In genomic region chr12:52402873-52403510, GRCh38 we compare ENCODE assay signal across 2 cellular contexts.
A peak's percentile ranks its signal among the peaks of the same experiment; 100 is the strongest.
TF ChIP-seq lines count a peak whose summit lies in the region.

No MANE protein-coding gene starts in this region.

TF ChIP-seq in GM23338, 12 proteins besides CTCF, POLR2A, EP300 and RAD21:
- TF ChIP-seq POLR2AphosphoS5 (IDR thresholded peaks at IDR 0.05; ENCODE audit: low read depth): no peak
- no peak for TF ChIP-seq NANOG (IDR thresholded peaks at IDR 0.05; ENCODE audit: borderline replicate concordance)
- no peak for TF ChIP-seq ZNF331 (CRISPR knock-in tag; IDR thresholded peaks at IDR 0.05; ENCODE audit: low read depth)
- no peak for TF ChIP-seq EZH2phosphoT487 (IDR thresholded peaks at IDR 0.05; ENCODE audit: unreplicated experiment)
- no peak for TF ChIP-seq CREB1 (CRISPR knock-in tag; IDR thresholded peaks at IDR 0.05; ENCODE audit: low read depth)
- TF ChIP-seq ZNF114 (CRISPR knock-in tag; IDR thresholded peaks at IDR 0.05): no peak
- no peak for TF ChIP-seq STAT1 (IDR thresholded peaks at IDR 0.05; ENCODE audit: unreplicated experiment)
- TF ChIP-seq, protein P1, sequence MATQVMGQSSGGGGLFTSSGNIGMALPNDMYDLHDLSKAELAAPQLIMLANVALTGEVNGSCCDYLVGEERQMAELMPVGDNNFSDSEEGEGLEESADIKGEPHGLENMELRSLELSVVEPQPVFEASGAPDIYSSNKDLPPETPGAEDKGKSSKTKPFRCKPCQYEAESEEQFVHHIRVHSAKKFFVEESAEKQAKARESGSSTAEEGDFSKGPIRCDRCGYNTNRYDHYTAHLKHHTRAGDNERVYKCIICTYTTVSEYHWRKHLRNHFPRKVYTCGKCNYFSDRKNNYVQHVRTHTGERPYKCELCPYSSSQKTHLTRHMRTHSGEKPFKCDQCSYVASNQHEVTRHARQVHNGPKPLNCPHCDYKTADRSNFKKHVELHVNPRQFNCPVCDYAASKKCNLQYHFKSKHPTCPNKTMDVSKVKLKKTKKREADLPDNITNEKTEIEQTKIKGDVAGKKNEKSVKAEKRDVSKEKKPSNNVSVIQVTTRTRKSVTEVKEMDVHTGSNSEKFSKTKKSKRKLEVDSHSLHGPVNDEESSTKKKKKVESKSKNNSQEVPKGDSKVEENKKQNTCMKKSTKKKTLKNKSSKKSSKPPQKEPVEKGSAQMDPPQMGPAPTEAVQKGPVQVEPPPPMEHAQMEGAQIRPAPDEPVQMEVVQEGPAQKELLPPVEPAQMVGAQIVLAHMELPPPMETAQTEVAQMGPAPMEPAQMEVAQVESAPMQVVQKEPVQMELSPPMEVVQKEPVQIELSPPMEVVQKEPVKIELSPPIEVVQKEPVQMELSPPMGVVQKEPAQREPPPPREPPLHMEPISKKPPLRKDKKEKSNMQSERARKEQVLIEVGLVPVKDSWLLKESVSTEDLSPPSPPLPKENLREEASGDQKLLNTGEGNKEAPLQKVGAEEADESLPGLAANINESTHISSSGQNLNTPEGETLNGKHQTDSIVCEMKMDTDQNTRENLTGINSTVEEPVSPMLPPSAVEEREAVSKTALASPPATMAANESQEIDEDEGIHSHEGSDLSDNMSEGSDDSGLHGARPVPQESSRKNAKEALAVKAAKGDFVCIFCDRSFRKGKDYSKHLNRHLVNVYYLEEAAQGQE (IDR thresholded peaks at IDR 0.05; ENCODE audit: unreplicated experiment): no peak
- no peak for TF ChIP-seq ZNF462 (CRISPR knock-in tag; IDR thresholded peaks at IDR 0.05)
- TF ChIP-seq, protein P2, sequence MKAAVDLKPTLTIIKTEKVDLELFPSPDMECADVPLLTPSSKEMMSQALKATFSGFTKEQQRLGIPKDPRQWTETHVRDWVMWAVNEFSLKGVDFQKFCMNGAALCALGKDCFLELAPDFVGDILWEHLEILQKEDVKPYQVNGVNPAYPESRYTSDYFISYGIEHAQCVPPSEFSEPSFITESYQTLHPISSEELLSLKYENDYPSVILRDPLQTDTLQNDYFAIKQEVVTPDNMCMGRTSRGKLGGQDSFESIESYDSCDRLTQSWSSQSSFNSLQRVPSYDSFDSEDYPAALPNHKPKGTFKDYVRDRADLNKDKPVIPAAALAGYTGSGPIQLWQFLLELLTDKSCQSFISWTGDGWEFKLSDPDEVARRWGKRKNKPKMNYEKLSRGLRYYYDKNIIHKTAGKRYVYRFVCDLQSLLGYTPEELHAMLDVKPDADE (IDR thresholded peaks at IDR 0.05): no peak
- no peak for TF ChIP-seq EZH2 (IDR thresholded peaks at IDR 0.05; ENCODE audit: low read depth, unreplicated experiment)
- TF ChIP-seq JUNB (IDR thresholded peaks at IDR 0.05; ENCODE audit: unreplicated experiment): no peak

TF ChIP-seq in GM12878, 131 proteins besides CTCF, POLR2A, EP300 and RAD21:
- TF ChIP-seq, protein P3, sequence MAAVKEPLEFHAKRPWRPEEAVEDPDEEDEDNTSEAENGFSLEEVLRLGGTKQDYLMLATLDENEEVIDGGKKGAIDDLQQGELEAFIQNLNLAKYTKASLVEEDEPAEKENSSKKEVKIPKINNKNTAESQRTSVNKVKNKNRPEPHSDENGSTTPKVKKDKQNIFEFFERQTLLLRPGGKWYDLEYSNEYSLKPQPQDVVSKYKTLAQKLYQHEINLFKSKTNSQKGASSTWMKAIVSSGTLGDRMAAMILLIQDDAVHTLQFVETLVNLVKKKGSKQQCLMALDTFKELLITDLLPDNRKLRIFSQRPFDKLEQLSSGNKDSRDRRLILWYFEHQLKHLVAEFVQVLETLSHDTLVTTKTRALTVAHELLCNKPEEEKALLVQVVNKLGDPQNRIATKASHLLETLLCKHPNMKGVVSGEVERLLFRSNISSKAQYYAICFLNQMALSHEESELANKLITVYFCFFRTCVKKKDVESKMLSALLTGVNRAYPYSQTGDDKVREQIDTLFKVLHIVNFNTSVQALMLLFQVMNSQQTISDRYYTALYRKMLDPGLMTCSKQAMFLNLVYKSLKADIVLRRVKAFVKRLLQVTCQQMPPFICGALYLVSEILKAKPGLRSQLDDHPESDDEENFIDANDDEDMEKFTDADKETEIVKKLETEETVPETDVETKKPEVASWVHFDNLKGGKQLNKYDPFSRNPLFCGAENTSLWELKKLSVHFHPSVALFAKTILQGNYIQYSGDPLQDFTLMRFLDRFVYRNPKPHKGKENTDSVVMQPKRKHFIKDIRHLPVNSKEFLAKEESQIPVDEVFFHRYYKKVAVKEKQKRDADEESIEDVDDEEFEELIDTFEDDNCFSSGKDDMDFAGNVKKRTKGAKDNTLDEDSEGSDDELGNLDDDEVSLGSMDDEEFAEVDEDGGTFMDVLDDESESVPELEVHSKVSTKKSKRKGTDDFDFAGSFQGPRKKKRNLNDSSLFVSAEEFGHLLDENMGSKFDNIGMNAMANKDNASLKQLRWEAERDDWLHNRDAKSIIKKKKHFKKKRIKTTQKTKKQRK (IDR thresholded peaks at IDR 0.05; ENCODE audit: low read depth, low read length): no peak
- TF ChIP-seq ZBTB11 (CRISPR knock-in tag; IDR thresholded peaks at IDR 0.05): no peak
- TF ChIP-seq SKIL (IDR thresholded peaks at IDR 0.05; ENCODE audit: low read depth, poor library complexity, severe bottlenecking): no peak
- TF ChIP-seq CREB1 (IDR thresholded peaks at IDR 0.05; ENCODE audit: low read depth): no peak
- no peak for TF ChIP-seq CBX5 (IDR thresholded peaks at IDR 0.05; ENCODE audit: low read depth)
- peak; percentile 44 for TF ChIP-seq MEF2B (IDR thresholded peaks at IDR 0.05; ENCODE audit: partially characterized antibody, poor library complexity, severe bottlenecking)
